In the genomic region with DNA sequence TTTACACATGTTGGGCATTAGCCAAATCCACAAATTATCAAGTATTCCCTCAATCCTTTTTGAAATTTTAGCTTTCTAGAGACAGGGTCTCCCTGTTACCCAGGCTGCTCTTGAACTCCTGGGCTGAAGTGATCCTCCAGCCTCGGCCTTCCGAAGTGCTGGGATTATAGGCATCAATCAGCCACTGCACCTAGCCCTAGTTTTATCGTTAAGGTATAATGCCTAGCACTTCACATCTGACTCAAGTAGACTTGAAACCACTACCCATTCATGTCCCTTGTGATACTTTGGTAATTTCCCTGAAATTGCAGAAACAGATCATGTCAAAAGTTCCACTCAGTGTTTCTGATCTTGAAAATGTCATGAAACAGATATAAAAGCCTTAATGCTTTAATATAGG, we compare ENCODE assay signal across 12 cellular contexts. TPM values are rescaled to one million over a fixed set of nuclear protein-coding genes. Genes with fewer than 3 reads are reported as not detected.
DNase-seq lines count a peak whose midpoint lies in the region; ATAC-seq lines count a peak whose summit lies in the region.
"Had no signal": no experiment of that assay in that cellular context is flagged by ENCODE, and none has a peak within 500 bp of the region (broad histone marks: within the 10 kb centered on the region; RNA-seq: fewer than 3 reads in every experiment).

No MANE protein-coding gene starts in this region.

- no peak for DNase-seq in right cardiac atrium
- no peak for DNase-seq in NCI-H1694 treated with DMSO at 0.1 percent for 48 hours (lab: John Stamatoyannopoulos, UW)
- DNase-seq in CD4-positive, alpha-beta memory T cell = no peak
- DNase-seq: activated effector memory CD4-positive, alpha-beta T cell treated with Interleukin-2 at 50 U/mL for 16 hours; Caco-2; HFFc6; NCI-H2029 treated with DMSO at 0.1 percent for 48 hours had no signal

- no peaks in the 10 kb centered on the region for H3K27me3 Mint-ChIP-seq in activated naive CD8-positive, alpha-beta T cell
- no peaks in the 10 kb centered on the region for H3K27me3 Mint-ChIP-seq in CD4-positive, alpha-beta memory T cell

- no peaks in the 10 kb centered on the region for H3K9me3 ChIP-seq in right cardiac atrium (ENCODE audit: control insufficient read depth, low read length)
- H3K9me3 ChIP-seq in CD4-positive, alpha-beta memory T cell (ENCODE audit: control insufficient read depth in 1 of 2, low read length in 2 of 2) = no peaks in the 10 kb centered on the region
- H3K9me3 ChIP-seq: Caco-2 had no signal

- no peak overlapping the region for H3K4me3 ChIP-seq in right cardiac atrium (ENCODE audit: low read length)
- no peak overlapping the region for H3K4me3 ChIP-seq in CD4-positive, alpha-beta memory T cell (ENCODE audit: low read length in 2 of 2)

- H3K4me1 ChIP-seq in right cardiac atrium (ENCODE audit: control insufficient read depth, insufficient read depth, low read length) = no peaks in the 10 kb centered on the region
- H3K4me1 ChIP-seq in CD4-positive, alpha-beta memory T cell (ENCODE audit: insufficient read depth, low read length) = peaks cover 23% of the 10 kb centered on the region
- H3K4me1 ChIP-seq: Caco-2 had no signal

- peaks cover 51% of the 10 kb centered on the region for H3K4me1 Mint-ChIP-seq in activated naive CD8-positive, alpha-beta T cell (ENCODE audit: low read depth)
- peaks cover 28 to 51% (median 31%) of the 10 kb centered on the region in 4 donors for H3K4me1 Mint-ChIP-seq in CD4-positive, alpha-beta memory T cell

- no peaks in the 10 kb centered on the region for H3K27me3 ChIP-seq in right cardiac atrium (ENCODE audit: control insufficient read depth, insufficient read depth)
- H3K27me3 ChIP-seq in CD4-positive, alpha-beta memory T cell (ENCODE audit: insufficient read depth, low read length) = no peaks in the 10 kb centered on the region

- ATAC-seq in GM18508 (IDR thresholded peaks at IDR 0.05; ENCODE audit: insufficient read depth, unreplicated experiment) = peak; percentile 43
- peak; percentile 52 for ATAC-seq in GM19463 (IDR thresholded peaks at IDR 0.05; ENCODE audit: unreplicated experiment)
- peak; percentile 36 for ATAC-seq in HG03060 (IDR thresholded peaks at IDR 0.05; ENCODE audit: low read depth, unreplicated experiment)
- ATAC-seq in right cardiac atrium = no peak
- ATAC-seq in HG03135 (IDR thresholded peaks at IDR 0.05; ENCODE audit: unreplicated experiment) = no peak

- 97% methylated on average over 3 of the region's 3 CpGs for WGBS in right cardiac atrium

- peaks cover 6% of the 10 kb centered on the region for H3K36me3 ChIP-seq in CD4-positive, alpha-beta memory T cell (ENCODE audit: insufficient read depth, low read length)

- no peaks in the 10 kb centered on the region for H3K9me3 Mint-ChIP-seq in activated naive CD8-positive, alpha-beta T cell (ENCODE audit: low read depth)
- no peaks in the 10 kb centered on the region for H3K9me3 Mint-ChIP-seq in CD4-positive, alpha-beta memory T cell
- H3K9me3 Mint-ChIP-seq: HFFc6 had no signal

- H3K27ac Mint-ChIP-seq in activated naive CD8-positive, alpha-beta T cell = peak overlapping the region; percentile 97
- peak overlapping the region in 2 of 7 donors; percentile 13 to 55 for H3K27ac Mint-ChIP-seq in CD4-positive, alpha-beta memory T cell
- H3K27ac Mint-ChIP-seq: HFFc6 had no signal

- CTCF ChIA-PET in CD4-positive, alpha-beta memory T cell (lab: Charles Lee; ENCODE audit: partially characterized antibody) = no interaction called here

- H3K4me3 Mint-ChIP-seq in activated naive CD8-positive, alpha-beta T cell = peak overlapping the region; percentile 66
- H3K4me3 Mint-ChIP-seq in CD4-positive, alpha-beta memory T cell = no peak overlapping the region
- H3K4me3 Mint-ChIP-seq: HFFc6 had no signal

- no peak overlapping the region for H3K27ac ChIP-seq in right cardiac atrium (ENCODE audit: low read length)
- H3K27ac ChIP-seq in CD4-positive, alpha-beta memory T cell (ENCODE audit: low read depth, low read length) = no peak overlapping the region

- POLR2A ChIA-PET in CD4-positive, alpha-beta memory T cell (lab: Charles Lee; ENCODE audit: partially characterized antibody) = interaction anchor here (1.0 kb wide), 1 partner anchor 22 kb away, joined by 3 read pairs; no protein-coding TSS in a partner anchor

- intact Hi-C loops in right cardiac atrium (cut with DNase I) = no loop called here
- intact Hi-C loops in CD4-positive, alpha-beta memory T cell (cut with micrococcal nuclease) = loop anchor here (2.0 kb wide), 1 partner anchor 24 kb away; no protein-coding TSS in a partner anchor

- H3K36me3 Mint-ChIP-seq in activated naive CD8-positive, alpha-beta T cell = peaks cover 5% of the 10 kb centered on the region
- H3K36me3 Mint-ChIP-seq in CD4-positive, alpha-beta memory T cell = peaks cover 7 to 22% of the 10 kb centered on the region in 2 donors

RNA-seq across cellular contexts. Expression of gene MEX3C, which starts 26.3 kb away (rescaled TPM):
- 10 to 100 TPM; 17.3 to 22.2 (median 20.3) TPM for total RNA-seq in right cardiac atrium
- polyA plus RNA-seq in right cardiac atrium = 9.2 TPM
- total RNA-seq in CD4-positive, alpha-beta memory T cell = 10 to 100 TPM; 60.9 to 64.8 TPM
- polyA plus RNA-seq in CD4-positive, alpha-beta memory T cell = 10 to 100 TPM in 1 of 2 donors, 1 to 10 TPM in 1; 3.5 to 10.5 TPM

Comparison
In these comparisons a context has a peak if more than half of its experiments do, and no peak if none do; other contexts are left out.
1. ATAC-seq: peak in GM18508 (single experiment), GM19463 (single experiment) and HG03060 (single experiment); none in right cardiac atrium (0 of 2) and HG03135 (single experiment).